ENCODE assay signal across 1 cellular context in genomic region chr5:152262667-152263066, GRCh38.
TF ChIP-seq lines count a peak whose summit lies in the region.

No MANE protein-coding gene starts in this region.

TF ChIP-seq in H1, 55 proteins besides CTCF, POLR2A, EP300 and RAD21:
- TF ChIP-seq SP1 (IDR thresholded peaks at IDR 0.05; ENCODE audit: low read depth, low read length) (0 out of 2 replicates have a peak, but pooled peaks have one; percentile 13), TCF12 (IDR thresholded peaks at IDR 0.05; ENCODE audit: low read depth, low read length) (peak; percentile 31; the same call in 1 of the 2 replicates), CEBPB (IDR thresholded peaks at IDR 0.05; ENCODE audit: low read depth, low read length) (0 out of 2 replicates have a peak, but pooled peaks have one; percentile 21), TAF1 (IDR thresholded peaks at IDR 0.05; ENCODE audit: low read depth, low read length) (no peak), TEAD4 (IDR thresholded peaks at IDR 0.05; ENCODE audit: low read depth, low read length) (0 out of 2 replicates have a peak, but pooled peaks have one; percentile 47), ASH2L (IDR thresholded peaks at IDR 0.05; ENCODE audit: low read length) (no peak), POLR2AphosphoS5 (IDR thresholded peaks at IDR 0.05; ENCODE audit: low read depth, low read length) (peak; percentile 65; the same call in 1 of the 2 replicates), POU5F1 (IDR thresholded peaks at IDR 0.05; ENCODE audit: low read depth, low read length) (0 out of 2 replicates have a peak, but pooled peaks have one; percentile 44)
- TF ChIP-seq, protein P1, sequence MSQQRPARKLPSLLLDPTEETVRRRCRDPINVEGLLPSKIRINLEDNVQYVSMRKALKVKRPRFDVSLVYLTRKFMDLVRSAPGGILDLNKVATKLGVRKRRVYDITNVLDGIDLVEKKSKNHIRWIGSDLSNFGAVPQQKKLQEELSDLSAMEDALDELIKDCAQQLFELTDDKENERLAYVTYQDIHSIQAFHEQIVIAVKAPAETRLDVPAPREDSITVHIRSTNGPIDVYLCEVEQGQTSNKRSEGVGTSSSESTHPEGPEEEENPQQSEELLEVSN (IDR thresholded peaks at IDR 0.05): peak; percentile 74; the same call in 1 of the 2 replicates
- TF ChIP-seq, protein P2, sequence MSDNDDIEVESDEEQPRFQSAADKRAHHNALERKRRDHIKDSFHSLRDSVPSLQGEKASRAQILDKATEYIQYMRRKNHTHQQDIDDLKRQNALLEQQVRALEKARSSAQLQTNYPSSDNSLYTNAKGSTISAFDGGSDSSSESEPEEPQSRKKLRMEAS (IDR thresholded peaks at IDR 0.05): peak; percentile 35
